In genomic region chr6:125279961-125280360, GRCh38 we compare ENCODE assay signal across 14 cellular contexts. TPM values are rescaled to one million over a fixed set of nuclear protein-coding genes. Genes with fewer than 3 reads are reported as not detected.
DNase-seq lines count a peak whose midpoint lies in the region; ATAC-seq lines count a peak whose summit lies in the region.
"Had no signal": no experiment of that assay in that cellular context is flagged by ENCODE, and none has a peak within 500 bp of the region (broad histone marks: within the 10 kb centered on the region; RNA-seq: fewer than 3 reads in every experiment).

No MANE protein-coding gene starts in this region.

- peaks cover 13 to 19% of the 10 kb centered on the region in 2 donors for H3K9me3 Mint-ChIP-seq in stimulated activated naive CD8-positive, alpha-beta T cell treated with anti-CD3 and anti-CD28 coated beads, Interleukin-15, amount 100 ng/mL, for 72 hours
- H3K9me3 Mint-ChIP-seq in immature natural killer cell = peaks cover 0 to 4% (median 0%) of the 10 kb centered on the region in 6 donors
- H3K9me3 Mint-ChIP-seq in activated T-helper 1 cell treated with anti-CD3 and anti-CD28 coated beads, Interleukin-12 subunit alpha, Interleukin-12 subunit beta, Interleukin-2, Interleukin-4 antibody, amounts not matched to agents 30 ng/mL and 10 ng/mL and 1 ng/mL, durations not matched to agents 14 hours and 24 hours and 36 hours = peaks cover 7% of the 10 kb centered on the region

- peaks cover 41% of the 10 kb centered on the region for H3K4me1 Mint-ChIP-seq in stimulated activated naive CD8-positive, alpha-beta T cell treated with anti-CD3 and anti-CD28 coated beads, Interleukin-15, amount 100 ng/mL, for 72 hours
- H3K4me1 Mint-ChIP-seq in T-helper 17 cell (peaks cover 32% of the 10 kb centered on the region), immature natural killer cell (peaks cover 84 to 99% of the 10 kb centered on the region in 2 donors)
- H3K4me1 Mint-ChIP-seq in activated T-helper 1 cell treated with anti-CD3 and anti-CD28 coated beads, Interleukin-12 subunit alpha, Interleukin-12 subunit beta, Interleukin-2, Interleukin-4 antibody, amounts not matched to agents 30 ng/mL and 10 ng/mL and 1 ng/mL, durations not matched to agents 14 hours and 24 hours and 36 hours (ENCODE audit: low read depth) = peaks cover 18% of the 10 kb centered on the region

- peak; percentile 37 for ATAC-seq in stimulated activated naive CD8-positive, alpha-beta T cell treated with anti-CD3 and anti-CD28 coated beads, Interleukin-15, amount 100 ng/mL, for 72 hours
- no peak for ATAC-seq in stimulated activated naive CD8-positive, alpha-beta T cell treated with anti-CD3 and anti-CD28 coated beads, Interleukin-15, Interleukin-2, amounts not matched to agents 100 U/mL and 50 U/mL, for 24 hours
- ATAC-seq in T-helper 17 cell = peak; percentile 89
- no peak for ATAC-seq in GM18858 (IDR thresholded peaks at IDR 0.05; ENCODE audit: unreplicated experiment)

- H3K36me3 Mint-ChIP-seq in T-helper 17 cell (ENCODE audit: low read depth) (peaks cover 18% of the 10 kb centered on the region), immature natural killer cell (peaks cover 41 to 71% (median 59%) of the 10 kb centered on the region in 3 donors)
- peaks cover 53% of the 10 kb centered on the region for H3K36me3 Mint-ChIP-seq in activated T-helper 1 cell treated with anti-CD3 and anti-CD28 coated beads, Interleukin-12 subunit alpha, Interleukin-12 subunit beta, Interleukin-2, Interleukin-4 antibody, amounts not matched to agents 30 ng/mL and 10 ng/mL and 1 ng/mL, durations not matched to agents 14 hours and 24 hours and 36 hours (ENCODE audit: low read depth)

- no peaks in the 10 kb centered on the region for H3K27me3 Mint-ChIP-seq in stimulated activated naive CD8-positive, alpha-beta T cell treated with anti-CD3 and anti-CD28 coated beads, Interleukin-15, amount 100 ng/mL, for 72 hours
- H3K27me3 Mint-ChIP-seq in T-helper 17 cell (no peaks in the 10 kb centered on the region), immature natural killer cell (ENCODE audit: low read depth in 3 of 3) (peaks cover 0 to 2% (median 0%) of the 10 kb centered on the region in 3 donors)
- no peaks in the 10 kb centered on the region for H3K27me3 Mint-ChIP-seq in activated T-helper 1 cell treated with anti-CD3 and anti-CD28 coated beads, Interleukin-12 subunit alpha, Interleukin-12 subunit beta, Interleukin-2, Interleukin-4 antibody, amounts not matched to agents 30 ng/mL and 10 ng/mL and 1 ng/mL, durations not matched to agents 14 hours and 24 hours and 36 hours (ENCODE audit: insufficient read depth)

- H3K9me3 ChIP-seq in T-helper 17 cell (ENCODE audit: control insufficient read depth, low read length, poor library complexity, severe bottlenecking) = no peaks in the 10 kb centered on the region

- intact Hi-C loops in activated T-helper 1 cell treated with anti-CD3 and anti-CD28 coated beads, Interleukin-12 subunit alpha, Interleukin-12 subunit beta, Interleukin-2, Interleukin-4 antibody, amounts not matched to agents 30 ng/mL and 10 ng/mL and 1 ng/mL, durations not matched to agents 14 hours and 24 hours and 36 hours (cut with micrococcal nuclease) = no loop called here

- DNase-seq in stimulated activated naive CD8-positive, alpha-beta T cell treated with anti-CD3 and anti-CD28 coated beads, Interleukin-15, amount 100 ng/mL, for 72 hours = no peak
- DNase-seq in stimulated activated naive CD8-positive, alpha-beta T cell treated with anti-CD3 and anti-CD28 coated beads, Interleukin-15, Interleukin-2, amounts not matched to agents 100 U/mL and 50 U/mL, for 24 hours = no peak
- DNase-seq in T-helper 17 cell (peak in 1 of 3 donors; percentile 16), immature natural killer cell (peak; percentile 22 to 39 (median 29)), HK-2 (ENCODE audit: unreplicated experiment) (no peak)
- no peak for DNase-seq in activated CD8-positive, alpha-beta memory T cell treated with anti-CD3 and anti-CD28 coated beads, Interleukin-2, amount 50 U/mL, for 48 hours
- DNase-seq in activated T-helper 1 cell treated with anti-CD3 and anti-CD28 coated beads, Interleukin-12 subunit alpha, Interleukin-12 subunit beta, Interleukin-2, Interleukin-4 antibody, amounts not matched to agents 30 ng/mL and 10 ng/mL and 1 ng/mL, durations not matched to agents 14 hours and 24 hours and 36 hours (ENCODE audit: low spot score) = no peak
- DNase-seq: Calu3, MM.1S, NCI-H1105 treated with DMSO at 0.1 percent for 48 hours, NCI-H187, NCI-H446, PC-9 had no signal

- H3K4me3 Mint-ChIP-seq in stimulated activated naive CD8-positive, alpha-beta T cell treated with anti-CD3 and anti-CD28 coated beads, Interleukin-15, amount 100 ng/mL, for 72 hours = no peak overlapping the region
- H3K4me3 Mint-ChIP-seq in T-helper 17 cell (no peak overlapping the region), immature natural killer cell (peak overlapping the region; percentile 30 to 49 (median 42))
- H3K4me3 Mint-ChIP-seq in activated T-helper 1 cell treated with anti-CD3 and anti-CD28 coated beads, Interleukin-12 subunit alpha, Interleukin-12 subunit beta, Interleukin-2, Interleukin-4 antibody, amounts not matched to agents 30 ng/mL and 10 ng/mL and 1 ng/mL, durations not matched to agents 14 hours and 24 hours and 36 hours = no peak overlapping the region

- peak overlapping the region in 1 of 2 donors; percentile 33 for H3K27ac Mint-ChIP-seq in stimulated activated naive CD8-positive, alpha-beta T cell treated with anti-CD3 and anti-CD28 coated beads, Interleukin-15, amount 100 ng/mL, for 72 hours
- H3K27ac Mint-ChIP-seq in T-helper 17 cell = peak overlapping the region; percentile 17
- peak overlapping the region; percentile 60 to 82 (median 67) for H3K27ac Mint-ChIP-seq in immature natural killer cell
- H3K27ac Mint-ChIP-seq in activated T-helper 1 cell treated with anti-CD3 and anti-CD28 coated beads, Interleukin-12 subunit alpha, Interleukin-12 subunit beta, Interleukin-2, Interleukin-4 antibody, amounts not matched to agents 30 ng/mL and 10 ng/mL and 1 ng/mL, durations not matched to agents 14 hours and 24 hours and 36 hours = no peak overlapping the region

RNA-seq across cellular contexts. Expression of gene HDDC2, which starts 21.8 kb away (rescaled TPM):
- 10 to 100 TPM; 22.1 to 33.1 TPM for total RNA-seq in T-helper 17 cell
- 100 to 1,000 TPM; 175 to 238 (median 228) TPM for polyA plus RNA-seq in immature natural killer cell
- total RNA-seq in activated T-helper 1 cell treated with anti-CD3 and anti-CD28 coated beads, Interleukin-12 subunit alpha, Interleukin-12 subunit beta, Interleukin-2, Interleukin-4 antibody, amounts not matched to agents 30 ng/mL and 10 ng/mL and 1 ng/mL, durations not matched to agents 14 hours and 24 hours and 36 hours = 79.7 and 82.4 TPM in 2 replicates

Comparison
In these comparisons a context has a peak if more than half of its experiments do, and no peak if none do; other contexts are left out.
1. ATAC-seq: peak in stimulated activated naive CD8-positive, alpha-beta T cell treated with anti-CD3 and anti-CD28 coated beads, Interleukin-15, amount 100 ng/mL, for 72 hours (single experiment) and T-helper 17 cell (single experiment); none in stimulated activated naive CD8-positive, alpha-beta T cell treated with anti-CD3 and anti-CD28 coated beads, Interleukin-15, Interleukin-2, amounts not matched to agents 100 U/mL and 50 U/mL, for 24 hours (single experiment) and GM18858 (single experiment).
2. DNase-seq: peak in immature natural killer cell (3 of 3); none in stimulated activated naive CD8-positive, alpha-beta T cell treated with anti-CD3 and anti-CD28 coated beads, Interleukin-15, amount 100 ng/mL, for 72 hours (0 of 2), stimulated activated naive CD8-positive, alpha-beta T cell treated with anti-CD3 and anti-CD28 coated beads, Interleukin-15, Interleukin-2, amounts not matched to agents 100 U/mL and 50 U/mL, for 24 hours (single experiment), HK-2 (single experiment), activated CD8-positive, alpha-beta memory T cell treated with anti-CD3 and anti-CD28 coated beads, Interleukin-2, amount 50 U/mL, for 48 hours (single experiment) and activated T-helper 1 cell treated with anti-CD3 and anti-CD28 coated beads, Interleukin-12 subunit alpha, Interleukin-12 subunit beta, Interleukin-2, Interleukin-4 antibody, amounts not matched to agents 30 ng/mL and 10 ng/mL and 1 ng/mL, durations not matched to agents 14 hours and 24 hours and 36 hours (single experiment).
3. H3K4me3 Mint-ChIP-seq: peak in immature natural killer cell (5 of 5); none in stimulated activated naive CD8-positive, alpha-beta T cell treated with anti-CD3 and anti-CD28 coated beads, Interleukin-15, amount 100 ng/mL, for 72 hours (0 of 2), T-helper 17 cell (single experiment) and activated T-helper 1 cell treated with anti-CD3 and anti-CD28 coated beads, Interleukin-12 subunit alpha, Interleukin-12 subunit beta, Interleukin-2, Interleukin-4 antibody, amounts not matched to agents 30 ng/mL and 10 ng/mL and 1 ng/mL, durations not matched to agents 14 hours and 24 hours and 36 hours (single experiment).